In genomic region chr1:150160964-150161626, GRCh38 we compare ENCODE assay signal across 8 cellular contexts. TPM values are rescaled to one million over a fixed set of nuclear protein-coding genes. Genes with fewer than 3 reads are reported as not detected.
DNase-seq lines count a peak whose midpoint lies in the region; ATAC-seq and TF ChIP-seq lines count a peak whose summit lies in the region.

No MANE protein-coding gene starts in this region.

- in situ Hi-C loops in ACHN (cut with HindIII; ENCODE audit: low pct_ligation_motif_present, low pct_unique_long_range_greater_than_20kb, low sequenced_read_pairs), result no loop called here

- no peak for ATAC-seq in left ventricle myocardium superior
- no peak for ATAC-seq in HG02938 (IDR thresholded peaks at IDR 0.05; ENCODE audit: unreplicated experiment)

- H3K4me3 ChIP-seq in cardiac muscle cell (no peak overlapping the region), mesodermal cell (ENCODE audit: extremely low read depth, insufficient read depth, low read length, poor library complexity, severe bottlenecking) (no peak overlapping the region), vagina (no peak overlapping the region)

- DNase-seq in cardiac muscle cell (ENCODE audit: low read depth in 1 of 2, low spot score in 1 of 2) (peak in 1 of 2 donors; percentile 75), left ventricle myocardium superior (no peak), vagina (ENCODE audit: extremely low spot score in 2 of 2) (no peak), ACHN (no peak)
- DNase-seq in stimulated activated CD4-positive, alpha-beta T cell treated with anti-CD3 and anti-CD28 coated beads, Interleukin-4, amount 100 ng/mL, for 4 hours, result no peak

- no peak for TF ChIP-seq POLR2A in vagina (IDR thresholded peaks at IDR 0.05)

- H3K4me1 ChIP-seq in cardiac muscle cell (ENCODE audit: low read depth) (peaks cover 33% of the 10 kb centered on the region), mesodermal cell (ENCODE audit: control insufficient read depth, insufficient read depth, low read length, poor library complexity, severe bottlenecking) (peaks cover 48% of the 10 kb centered on the region), vagina (peaks cover 52% of the 10 kb centered on the region)

- H3K27ac ChIP-seq in cardiac muscle cell, result peak overlapping the region; percentile 100
- H3K27ac ChIP-seq in angular gyrus (ENCODE audit: low read depth, low read length), result peak overlapping the region; percentile 7
- peak overlapping the region; percentile 38 for H3K27ac ChIP-seq in mesodermal cell (ENCODE audit: low read depth, low read length, severe bottlenecking)
- peak overlapping the region; percentile 95 for H3K27ac ChIP-seq in vagina

- H3K9me3 ChIP-seq in cardiac muscle cell (ENCODE audit: low read depth), result no peaks in the 10 kb centered on the region
- H3K9me3 ChIP-seq in mesodermal cell (ENCODE audit: control insufficient read depth, low read length), result no peaks in the 10 kb centered on the region
- H3K9me3 ChIP-seq in vagina, result no peaks in the 10 kb centered on the region

- TF ChIP-seq CTCF in cardiac muscle cell (IDR thresholded peaks at IDR 0.05; ENCODE audit: low read depth, low read length) (no peak), vagina (IDR thresholded peaks at IDR 0.05) (no peak)

- H3K27me3 ChIP-seq in cardiac muscle cell (no peaks in the 10 kb centered on the region), vagina (no peaks in the 10 kb centered on the region)

- intact Hi-C loops in left ventricle myocardium superior (cut with micrococcal nuclease), result loop anchor here (10.0 kb wide), 1 partner anchor 196 kb away; no protein-coding TSS in a partner anchor
- intact Hi-C loops in vagina (cut with DNase I), result loop anchor here (10.0 kb wide), 1 partner anchor 196 kb away; no protein-coding TSS in a partner anchor

- peaks cover 22% of the 10 kb centered on the region for H3K36me3 ChIP-seq in cardiac muscle cell
- peaks cover 47% of the 10 kb centered on the region for H3K36me3 ChIP-seq in mesodermal cell (ENCODE audit: control insufficient read depth, insufficient read depth, low read length)
- H3K36me3 ChIP-seq in vagina, result peaks cover 0 to 27% of the 10 kb centered on the region in 2 donors

- 88 to 91% methylated on average over 3 to 7 of the region's 7 CpGs for WGBS in mesodermal cell (ENCODE audit: insufficient coverage in 2 of 2), 2 experiments

RNA-seq across cellular contexts. Expression of gene PLEKHO1, which starts 11.4 kb away (rescaled TPM):
- 94.1 and 102 TPM in 2 replicates for total RNA-seq in cardiac muscle cell
- polyA plus RNA-seq in cardiac muscle cell, result 143 and 149 TPM in 2 replicates
- 44.3 TPM for total RNA-seq in left ventricle myocardium superior
- 73.5 TPM for polyA plus RNA-seq in mesodermal cell (2013, experiment 1 of 2)
- 65.1 TPM for polyA plus RNA-seq in mesodermal cell (2013, experiment 2 of 2)
- 33.9 TPM for total RNA-seq in vagina

Comparison
In these comparisons a context has a peak if more than half of its experiments do, and no peak if none do; other contexts are left out.
1. H3K27ac ChIP-seq: peak in every context shown above with its lines; median percentile 100 in cardiac muscle cell; 95 in vagina; 38 in mesodermal cell; 7 in angular gyrus.